ENCODE assay signal across 17 cellular contexts in the genomic region with DNA sequence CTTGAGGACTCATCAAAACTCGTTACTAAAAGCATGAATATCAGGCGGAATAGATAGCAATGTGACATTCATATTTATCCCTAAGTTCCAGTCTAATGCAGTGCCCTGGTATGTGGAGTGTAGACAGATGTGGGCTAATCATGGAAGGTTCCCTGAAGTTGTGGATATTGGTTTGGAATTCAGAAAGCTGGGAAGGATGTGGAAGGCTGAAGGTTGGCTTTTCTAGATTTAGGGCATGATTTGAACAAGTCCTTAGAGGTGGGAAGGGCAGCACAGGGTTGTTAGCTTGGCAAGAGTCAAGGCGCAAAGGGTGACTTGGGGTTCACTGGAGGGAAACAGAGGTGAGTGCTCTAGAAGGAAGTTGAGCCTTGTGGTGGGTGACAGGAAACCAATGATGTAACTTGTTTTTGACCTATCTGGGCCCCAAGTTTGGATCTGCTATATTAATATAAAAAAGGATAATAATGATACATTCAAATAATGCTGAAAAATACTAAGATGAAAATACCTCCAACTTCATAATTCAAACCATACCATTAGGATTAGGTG. TPM values are rescaled to one million over a fixed set of nuclear protein-coding genes. Genes with fewer than 3 reads are reported as not detected.
DNase-seq lines count a peak whose midpoint lies in the region; ATAC-seq and TF ChIP-seq lines count a peak whose summit lies in the region.
"Had no signal": no experiment of that assay in that cellular context is flagged by ENCODE, and none has a peak within 500 bp of the region (broad histone marks: within the 10 kb centered on the region; RNA-seq: fewer than 3 reads in every experiment).

No MANE protein-coding gene starts in this region.

- POLR2A ChIA-PET in WTC11 (lab: Charles Lee), result no interaction called here

- ATAC-seq in WTC11 (no peak), GM18505 (IDR thresholded peaks at IDR 0.05; ENCODE audit: unreplicated experiment) (no peak)
- peak; percentile 88 for ATAC-seq in effector memory CD8-positive, alpha-beta T cell (replicated peaks)
- ATAC-seq in stimulated activated naive B cell treated with anti-CD40 and anti-IgM and Interleukin-4, amounts not matched to agents 10 μg/mL and 1 μg/mL and 100 μg/mL, for 72 hours (replicated peaks), result no peak
- ATAC-seq: gastrocnemius medialis had no signal

- H3K36me3 ChIP-seq in Peyer's patch, result peaks cover 0 to 99% (median 0%) of the 10 kb centered on the region in 3 donors

- CTCF ChIA-PET in activated naive CD4-positive, alpha-beta T cell treated with anti-CD3 and anti-CD28 coated beads, Interleukin-2, amount 10 ng/mL, durations not matched to agents 7 days and 5 days (lab: Charles Lee), result interaction anchor here (0.6 kb wide), 1 partner anchor 439 kb away, joined by 3 read pairs; no protein-coding TSS in a partner anchor
- CTCF ChIA-PET in WTC11 (lab: Charles Lee), result no interaction called here

- H3K36me3 Mint-ChIP-seq in activated naive CD4-positive, alpha-beta T cell treated with anti-CD3 and anti-CD28 coated beads, Interleukin-2, amount 10 ng/mL, durations not matched to agents 7 days and 5 days, result peaks cover 78% of the 10 kb centered on the region
- H3K36me3 Mint-ChIP-seq in WTC11, result peaks cover 54% of the 10 kb centered on the region
- H3K36me3 Mint-ChIP-seq in effector memory CD8-positive, alpha-beta T cell (ENCODE audit: insufficient read depth), result peaks cover 82% of the 10 kb centered on the region
- H3K36me3 Mint-ChIP-seq in stimulated activated naive B cell treated with anti-CD40 and anti-IgM and Interleukin-4, amounts not matched to agents 10 μg/mL and 1 μg/mL and 100 μg/mL, for 72 hours, result peaks cover 65 to 69% of the 10 kb centered on the region in 2 donors

- H3K4me3 ChIP-seq in Peyer's patch, result no peak overlapping the region
- H3K4me3 ChIP-seq: ascending aorta, gastrocnemius medialis had no signal

- no peaks in the 10 kb centered on the region for H3K9me3 Mint-ChIP-seq in activated naive CD4-positive, alpha-beta T cell treated with anti-CD3 and anti-CD28 coated beads, Interleukin-2, amount 10 ng/mL, durations not matched to agents 7 days and 5 days
- no peaks in the 10 kb centered on the region for H3K9me3 Mint-ChIP-seq in WTC11
- H3K9me3 Mint-ChIP-seq in effector memory CD8-positive, alpha-beta T cell, result no peaks in the 10 kb centered on the region
- no peaks in the 10 kb centered on the region for H3K9me3 Mint-ChIP-seq in stimulated activated naive B cell treated with anti-CD40 and anti-IgM and Interleukin-4, amounts not matched to agents 10 μg/mL and 1 μg/mL and 100 μg/mL, for 72 hours

- H3K4me1 ChIP-seq in Peyer's patch, result no peaks in the 10 kb centered on the region
- H3K4me1 ChIP-seq: ascending aorta, gastrocnemius medialis had no signal

- no peak for TF ChIP-seq CTCF in WTC11 (IDR thresholded peaks at IDR 0.05)
- no peak for TF ChIP-seq CTCF in Peyer's patch (IDR thresholded peaks at IDR 0.05)

- no peaks in the 10 kb centered on the region for H3K27me3 Mint-ChIP-seq in activated naive CD4-positive, alpha-beta T cell treated with anti-CD3 and anti-CD28 coated beads, Interleukin-2, amount 10 ng/mL, durations not matched to agents 7 days and 5 days
- no peaks in the 10 kb centered on the region for H3K27me3 Mint-ChIP-seq in WTC11 (ENCODE audit: low read depth)
- no peaks in the 10 kb centered on the region for H3K27me3 Mint-ChIP-seq in effector memory CD8-positive, alpha-beta T cell
- no peaks in the 10 kb centered on the region for H3K27me3 Mint-ChIP-seq in stimulated activated naive B cell treated with anti-CD40 and anti-IgM and Interleukin-4, amounts not matched to agents 10 μg/mL and 1 μg/mL and 100 μg/mL, for 72 hours

- TF ChIP-seq POLR2A in Peyer's patch (IDR thresholded peaks at IDR 0.05) (no peak), GM18505 (IDR thresholded peaks at IDR 0.05; ENCODE audit: borderline replicate concordance, extremely low read depth, insufficient read depth, insufficient read length) (no peak)

- H3K27ac ChIP-seq in Peyer's patch, result no peak overlapping the region
- H3K27ac ChIP-seq: ascending aorta, epithelial cell of prostate, gastrocnemius medialis had no signal

- no peak overlapping the region for H3K4me3 Mint-ChIP-seq in activated naive CD4-positive, alpha-beta T cell treated with anti-CD3 and anti-CD28 coated beads, Interleukin-2, amount 10 ng/mL, durations not matched to agents 7 days and 5 days
- H3K4me3 Mint-ChIP-seq in WTC11, result no peak overlapping the region
- H3K4me3 Mint-ChIP-seq in effector memory CD8-positive, alpha-beta T cell, result no peak overlapping the region
- H3K4me3 Mint-ChIP-seq in stimulated activated naive B cell treated with anti-CD40 and anti-IgM and Interleukin-4, amounts not matched to agents 10 μg/mL and 1 μg/mL and 100 μg/mL, for 72 hours, result no peak overlapping the region

- no peaks in the 10 kb centered on the region for H3K9me3 ChIP-seq in Peyer's patch
- H3K9me3 ChIP-seq: ascending aorta, gastrocnemius medialis had no signal

- H3K27me3 ChIP-seq in Peyer's patch, result no peaks in the 10 kb centered on the region
- H3K27me3 ChIP-seq: ascending aorta, gastrocnemius medialis had no signal

- H3K27ac Mint-ChIP-seq in activated naive CD4-positive, alpha-beta T cell treated with anti-CD3 and anti-CD28 coated beads, Interleukin-2, amount 10 ng/mL, durations not matched to agents 7 days and 5 days, result peak overlapping the region; percentile 73
- peak overlapping the region; percentile 20 for H3K27ac Mint-ChIP-seq in WTC11
- peak overlapping the region; percentile 6 to 47 for H3K27ac Mint-ChIP-seq in effector memory CD8-positive, alpha-beta T cell
- H3K27ac Mint-ChIP-seq in stimulated activated naive B cell treated with anti-CD40 and anti-IgM and Interleukin-4, amounts not matched to agents 10 μg/mL and 1 μg/mL and 100 μg/mL, for 72 hours, result peak overlapping the region; percentile 73

- no peak for DNase-seq in activated naive CD4-positive, alpha-beta T cell treated with anti-CD3 and anti-CD28 coated beads, Interleukin-2, amount 10 ng/mL, durations not matched to agents 7 days and 5 days
- DNase-seq in activated naive CD4-positive, alpha-beta T cell (lab: John Stamatoyannopoulos, UW), result no peak
- no peak for DNase-seq in WTC11 (ENCODE audit: low spot score)
- DNase-seq in effector memory CD8-positive, alpha-beta T cell, result no peak
- DNase-seq in stimulated activated naive B cell treated with anti-CD40 and anti-IgM and Interleukin-4, amounts not matched to agents 10 μg/mL and 1 μg/mL and 100 μg/mL, for 72 hours, result no peak
- no peak for DNase-seq in Peyer's patch
- DNase-seq in effector CD4-positive, alpha-beta T cell, result no peak
- DNase-seq: Calu3; gastrocnemius medialis; MM.1S; NCI-H2029 treated with DMSO at 0.1 percent for 48 hours; NCI-H524; OCI-M1; stimulated activated CD4-positive, alpha-beta T cell treated with anti-CD3 and anti-CD28 coated beads, Interleukin-15, amount 100 ng/mL, for 24 hours had no signal

- peaks cover 24% of the 10 kb centered on the region for H3K4me1 Mint-ChIP-seq in activated naive CD4-positive, alpha-beta T cell treated with anti-CD3 and anti-CD28 coated beads, Interleukin-2, amount 10 ng/mL, durations not matched to agents 7 days and 5 days
- 0 out of 2 replicates have a peak, but pooled peaks cover 3% of the 10 kb centered on the region for H3K4me1 Mint-ChIP-seq in WTC11
- peaks cover 11 to 17% of the 10 kb centered on the region in 2 donors for H3K4me1 Mint-ChIP-seq in effector memory CD8-positive, alpha-beta T cell (ENCODE audit: low read depth in 2 of 2)
- H3K4me1 Mint-ChIP-seq in stimulated activated naive B cell treated with anti-CD40 and anti-IgM and Interleukin-4, amounts not matched to agents 10 μg/mL and 1 μg/mL and 100 μg/mL, for 72 hours, result peaks cover 14 to 15% of the 10 kb centered on the region in 2 donors

TF ChIP-seq in WTC11, 78 proteins besides CTCF, POLR2A, EP300 and RAD21 (continues in another document):
- TF ChIP-seq, protein P1, sequence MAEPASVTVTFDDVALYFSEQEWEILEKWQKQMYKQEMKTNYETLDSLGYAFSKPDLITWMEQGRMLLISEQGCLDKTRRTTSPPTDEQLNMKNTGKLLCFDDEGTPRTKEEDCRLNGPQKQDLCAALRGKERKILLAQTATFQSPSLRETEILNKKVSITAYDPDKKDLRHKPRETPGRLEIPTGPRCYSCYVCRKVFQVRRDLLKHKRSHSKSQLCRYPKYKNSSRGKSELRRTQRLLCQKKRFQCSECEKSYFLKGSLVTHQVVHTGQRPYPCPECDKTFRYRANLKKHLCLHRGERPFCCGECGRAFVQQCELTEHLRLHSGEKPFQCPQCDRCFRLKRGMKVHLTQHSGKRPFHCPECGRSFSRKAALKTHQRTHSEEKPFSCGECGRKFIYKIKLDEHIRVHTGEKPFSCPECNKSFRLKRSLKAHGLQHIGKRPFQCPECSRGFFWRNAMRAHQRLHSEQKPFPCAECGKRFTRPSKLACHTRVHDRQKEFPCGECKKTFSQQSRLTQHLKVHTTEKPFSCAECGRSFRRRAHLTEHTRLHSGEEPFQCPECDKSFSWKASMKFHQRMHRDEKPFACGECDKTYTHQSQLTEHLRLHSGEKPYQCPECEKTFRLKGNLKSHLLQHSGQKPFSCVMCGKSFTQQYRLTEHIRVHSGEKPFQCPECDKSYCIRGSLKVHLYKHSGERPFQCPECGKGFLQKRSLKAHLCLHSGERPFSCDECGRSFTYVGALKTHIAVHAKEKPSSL (CRISPR knock-in tag; conservative IDR thresholded peaks at IDR 0.05), result no peak
- TF ChIP-seq GRHL2 (CRISPR knock-in tag; IDR thresholded peaks at IDR 0.05; ENCODE audit: insufficient replicate concordance, severe bottlenecking) (no peak), PRRX2 (CRISPR knock-in tag; IDR thresholded peaks at IDR 0.05) (no peak), FOXK1 (CRISPR knock-in tag; IDR thresholded peaks at IDR 0.05) (no peak), GABPB1 (CRISPR knock-in tag; IDR thresholded peaks at IDR 0.05) (no peak), GTF2I (CRISPR knock-in tag; conservative IDR thresholded peaks at IDR 0.05) (no peak), EMX1 (CRISPR knock-in tag; IDR thresholded peaks at IDR 0.05) (no peak), SMAD4 (CRISPR knock-in tag; IDR thresholded peaks at IDR 0.05) (no peak)
- TF ChIP-seq, protein P2, sequence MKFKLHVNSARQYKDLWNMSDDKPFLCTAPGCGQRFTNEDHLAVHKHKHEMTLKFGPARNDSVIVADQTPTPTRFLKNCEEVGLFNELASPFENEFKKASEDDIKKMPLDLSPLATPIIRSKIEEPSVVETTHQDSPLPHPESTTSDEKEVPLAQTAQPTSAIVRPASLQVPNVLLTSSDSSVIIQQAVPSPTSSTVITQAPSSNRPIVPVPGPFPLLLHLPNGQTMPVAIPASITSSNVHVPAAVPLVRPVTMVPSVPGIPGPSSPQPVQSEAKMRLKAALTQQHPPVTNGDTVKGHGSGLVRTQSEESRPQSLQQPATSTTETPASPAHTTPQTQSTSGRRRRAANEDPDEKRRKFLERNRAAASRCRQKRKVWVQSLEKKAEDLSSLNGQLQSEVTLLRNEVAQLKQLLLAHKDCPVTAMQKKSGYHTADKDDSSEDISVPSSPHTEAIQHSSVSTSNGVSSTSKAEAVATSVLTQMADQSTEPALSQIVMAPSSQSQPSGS (CRISPR knock-in tag; IDR thresholded peaks at IDR 0.05; ENCODE audit: borderline replicate concordance, low read depth), result no peak

RNA-seq across cellular contexts. Expression of a gene that starts 21.9 kb away (rescaled TPM):
- total RNA-seq in WTC11 (2021) (8.6 to 10.3 TPM (median 10.1 TPM) in 3 replicates), Peyer's patch (10 to 100 TPM; 59.2 to 98.2 (median 78.7) TPM)

RNA-seq across cellular contexts. Expression of a gene that starts 58.6 kb away (rescaled TPM):
- total RNA-seq in WTC11 (2021) (63.3 to 73.0 TPM (median 68.4 TPM) in 3 replicates), Peyer's patch (10 to 100 TPM; 12.8 to 21.5 (median 18.1) TPM)

Comparison
In these comparisons a context has a peak if more than half of its experiments do, and no peak if none do; other contexts are left out.
1. H3K27ac Mint-ChIP-seq: peak in every context shown above with its lines; median percentile 73 in activated naive CD4-positive, alpha-beta T cell treated with anti-CD3 and anti-CD28 coated beads, Interleukin-2, amount 10 ng/mL, durations not matched to agents 7 days and 5 days; 73 in stimulated activated naive B cell treated with anti-CD40 and anti-IgM and Interleukin-4, amounts not matched to agents 10 μg/mL and 1 μg/mL and 100 μg/mL, for 72 hours; 26 in effector memory CD8-positive, alpha-beta T cell; 20 in WTC11.